In genomic region chr9:15295761-15296405, GRCh38 we compare ENCODE assay signal across 8 cellular contexts.
DNase-seq lines count a peak whose midpoint lies in the region; ATAC-seq and TF ChIP-seq lines count a peak whose summit lies in the region.

No MANE protein-coding gene starts in this region.

- peaks cover 18 to 19% of the 10 kb centered on the region in 2 experiments for H3K4me1 ChIP-seq in neutrophil (ENCODE audit: control insufficient read depth in 1 of 2, insufficient read depth in 1 of 2, low read depth in 1 of 2, low read length in 1 of 2)

- peak overlapping the region; percentile 25 for H3K4me3 ChIP-seq in epithelial cell of esophagus (ENCODE audit: low read length)
- H3K4me3 ChIP-seq in neutrophil (ENCODE audit: low read depth in 1 of 2, low read length in 1 of 2), result peak overlapping the region; percentile 52 to 61

- H3K36me3 ChIP-seq in neutrophil, result no peaks in the 10 kb centered on the region

- DNase-seq in GM10248 (ENCODE audit: extremely low spot score), result peak; percentile 34
- DNase-seq in SW480 (ENCODE audit: low spot score), result peak; percentile 16
- DNase-seq in epithelial cell of esophagus (ENCODE audit: low read depth), result peak; percentile 22
- no peak for DNase-seq in stimulated activated CD4-positive, alpha-beta T cell treated with anti-CD3 and anti-CD28 coated beads, Interleukin-4, amount 100 ng/mL, for 4 hours
- no peak for DNase-seq in NCI-H2171 treated with DMSO at 0.1 percent for 48 hours (lab: John Stamatoyannopoulos, UW)

- H3K27ac ChIP-seq in neutrophil, result peak overlapping the region; percentile 67

- TF ChIP-seq CTCF in GM10248 (IDR thresholded peaks at IDR 0.05; ENCODE audit: control extremely low read depth, extremely low read depth, low read depth, missing control alignments), result no peak
- TF ChIP-seq CTCF in epithelial cell of esophagus (IDR thresholded peaks at IDR 0.05; ENCODE audit: insufficient read depth, low read depth, low read length, missing control alignments), result no peak
- no peak for TF ChIP-seq CTCF in neutrophil (IDR thresholded peaks at IDR 0.05)

- no peaks in the 10 kb centered on the region for H3K27me3 ChIP-seq in neutrophil

- H3K9me3 ChIP-seq in neutrophil, result no peaks in the 10 kb centered on the region

- ATAC-seq in HG02763 (IDR thresholded peaks at IDR 0.05; ENCODE audit: unreplicated experiment) (peak; percentile 29), GM18498 (IDR thresholded peaks at IDR 0.05; ENCODE audit: unreplicated experiment) (no peak)

- POLR2A ChIA-PET in GM10248 (lab: Yijun Ruan, JAX), result no interaction called here

- CTCF ChIA-PET in GM10248 (lab: Yijun Ruan, JAX), result interaction anchor here (1.4 to 1.5 kb wide), 2 partner anchors 9 to 11 kb away, joined by 3 to 5 read pairs; partner anchors contain the start of gene TTC39B

Comparison
In these comparisons a context has a peak if more than half of its experiments do, and no peak if none do; other contexts are left out.
1. DNase-seq: peak in GM10248 (single experiment), SW480 (single experiment) and epithelial cell of esophagus (single experiment); none in stimulated activated CD4-positive, alpha-beta T cell treated with anti-CD3 and anti-CD28 coated beads, Interleukin-4, amount 100 ng/mL, for 4 hours (0 of 2) and NCI-H2171 treated with DMSO at 0.1 percent for 48 hours (single experiment).